Comparison of ENCODE assay signal across 27 cellular contexts in genomic region chr17:50615818-50616217, GRCh38. TPM values are rescaled to one million over a fixed set of nuclear protein-coding genes. Genes with fewer than 3 reads are reported as not detected.
"Had no signal": no experiment of that assay in that cellular context is flagged by ENCODE, and none has a peak within 500 bp of the region (broad histone marks: within the 10 kb centered on the region; RNA-seq: fewer than 3 reads in every experiment).

No MANE protein-coding gene starts in this region.

- H3K36me3 Mint-ChIP-seq: activated naive CD4-positive, alpha-beta T cell treated with anti-CD3 and anti-CD28 coated beads, Interleukin-2, amount 50 U/mL, for 24 hours had no signal

- H3K27ac Mint-ChIP-seq: activated CD8-positive, alpha-beta T cell treated with anti-CD3 and anti-CD28 coated beads, Interleukin-2, amount 10 ng/mL, durations not matched to agents 7 days and 5 days; activated naive CD4-positive, alpha-beta T cell treated with anti-CD3 and anti-CD28 coated beads, Interleukin-2, amount 50 U/mL, for 24 hours; activated T-cell treated with anti-CD3 and anti-CD28 coated beads, Interleukin-2, amount 50 U/mL, for 24 hours; activated T-helper 1 cell treated with anti-CD3 and anti-CD28 coated beads, Interleukin-12 subunit alpha, Interleukin-12 subunit beta, Interleukin-2, Interleukin-4 antibody, amounts not matched to agents 30 ng/mL and 10 ng/mL and 1 ng/mL, durations not matched to agents 14 hours and 24 hours and 36 hours had no signal

- H3K27me3 ChIP-seq: breast epithelium had no signal

- ATAC-seq: activated CD4-positive, CD25-positive, alpha-beta regulatory T cell treated with anti-CD3 and anti-CD28 coated beads, Interleukin-2, amount 50 U/mL, for 24 hours; activated CD8-positive, alpha-beta T cell treated with anti-CD3 and anti-CD28 coated beads, Interleukin-2, amount 10 ng/mL, durations not matched to agents 7 days and 5 days had no signal

- DNase-seq: activated CD4-positive, alpha-beta T cell treated with anti-CD3 and anti-CD28 coated beads for 4 hours; activated CD8-positive, alpha-beta memory T cell treated with anti-CD3 and anti-CD28 coated beads, Interleukin-2, amount 50 U/mL, for 48 hours; activated CD8-positive, alpha-beta T cell treated with anti-CD3 and anti-CD28 coated beads, Interleukin-2, amount 10 ng/mL, durations not matched to agents 7 days and 5 days; activated effector memory CD4-positive, alpha-beta T cell treated with Interleukin-2 at 50 U/mL for 16 hours; activated naive CD4-positive, alpha-beta T cell; activated T-cell treated with anti-CD3 and anti-CD28 coated beads, Interleukin-2, amount 50 U/mL, for 24 hours; aorta; Kasumi-1; NCI-H1092; NCI-H1417; NCI-H2029; NCI-H2107; NCI-H2171 treated with DMSO at 0.1 percent for 48 hours; NCI-H226; NCI-H526 treated with DMSO at 0.1 percent for 48 hours; NCI-H82; Right ventricle myocardium superior; SJCRH30; SK-N-SH; T-helper 1 cell had no signal

- H3K4me3 ChIP-seq: breast epithelium, SJCRH30 had no signal

- H3K4me3 Mint-ChIP-seq: activated CD8-positive, alpha-beta T cell treated with anti-CD3 and anti-CD28 coated beads, Interleukin-2, amount 10 ng/mL, durations not matched to agents 7 days and 5 days; activated naive CD4-positive, alpha-beta T cell treated with anti-CD3 and anti-CD28 coated beads, Interleukin-2, amount 50 U/mL, for 24 hours; activated T-cell treated with anti-CD3 and anti-CD28 coated beads, Interleukin-2, amount 50 U/mL, for 24 hours; activated T-helper 1 cell treated with anti-CD3 and anti-CD28 coated beads, Interleukin-12 subunit alpha, Interleukin-12 subunit beta, Interleukin-2, Interleukin-4 antibody, amounts not matched to agents 30 ng/mL and 10 ng/mL and 1 ng/mL, durations not matched to agents 14 hours and 24 hours and 36 hours; central memory CD8-positive, alpha-beta T cell had no signal

- H3K9me3 Mint-ChIP-seq: activated naive CD4-positive, alpha-beta T cell treated with anti-CD3 and anti-CD28 coated beads, Interleukin-2, amount 50 U/mL, for 24 hours; activated T-cell treated with anti-CD3 and anti-CD28 coated beads, Interleukin-2, amount 50 U/mL, for 24 hours; activated T-helper 1 cell treated with anti-CD3 and anti-CD28 coated beads, Interleukin-12 subunit alpha, Interleukin-12 subunit beta, Interleukin-2, Interleukin-4 antibody, amounts not matched to agents 30 ng/mL and 10 ng/mL and 1 ng/mL, durations not matched to agents 14 hours and 24 hours and 36 hours; central memory CD8-positive, alpha-beta T cell had no signal

- H3K36me3 ChIP-seq: breast epithelium, SJCRH30 had no signal

RNA-seq across cellular contexts. Expression of gene ABCC3, which starts 18.9 kb away (rescaled TPM):
- total RNA-seq: activated CD8-positive, alpha-beta T cell treated with anti-CD3 and anti-CD28 coated beads, Interleukin-2, amount 10 ng/mL, durations not matched to agents 7 days and 5 days; activated T-helper 1 cell treated with anti-CD3 and anti-CD28 coated beads, Interleukin-12 subunit alpha, Interleukin-12 subunit beta, Interleukin-2, Interleukin-4 antibody, amounts not matched to agents 30 ng/mL and 10 ng/mL and 1 ng/mL, durations not matched to agents 14 hours and 24 hours and 36 hours; OCI-LY7; T-helper 2 cell treated with Interferon-gamma antibody and Interleukin-4, amounts not matched to agents 100 ng/mL and 5 ng/mL, for 36 hours had no signal

RNA-seq across cellular contexts. Expression of gene CACNA1G, which starts 55.3 kb away (rescaled TPM):
- total RNA-seq: activated CD8-positive, alpha-beta T cell treated with anti-CD3 and anti-CD28 coated beads, Interleukin-2, amount 10 ng/mL, durations not matched to agents 7 days and 5 days; OCI-LY7; T-helper 2 cell treated with Interferon-gamma antibody and Interleukin-4, amounts not matched to agents 100 ng/mL and 5 ng/mL, for 36 hours had no signal
